In genomic region chr11:9613830-9614762, GRCh38 we compare ENCODE assay signal across 8 cellular contexts.
DNase-seq lines count a peak whose midpoint lies in the region; ATAC-seq and TF ChIP-seq lines count a peak whose summit lies in the region.

No MANE protein-coding gene starts in this region.

- peaks cover 13% of the 10 kb centered on the region for H3K4me1 ChIP-seq in effector memory CD4-positive, alpha-beta T cell (ENCODE audit: control insufficient read depth, insufficient read depth, low read length, poor library complexity, severe bottlenecking)

- DNase-seq in C1 segment of cervical spinal cord (lab: John Stamatoyannopoulos, UW) = peak; percentile 22 to 87 (median 76)
- peak; percentile 77 for DNase-seq in NCI-H82 (lab: John Stamatoyannopoulos, UW)
- DNase-seq in activated CD8-positive, alpha-beta memory T cell treated with anti-CD3 and anti-CD28 coated beads for 4 hours (ENCODE audit: low read depth in 2 of 2) = peak; percentile 84 to 86
- peak; percentile 84 to 88 (median 86) for DNase-seq in effector memory CD4-positive, alpha-beta T cell
- DNase-seq in memory B cell (ENCODE audit: low spot score in 2 of 2) = peak; percentile 94 to 95
- DNase-seq in stimulated activated CD8-positive, alpha-beta memory T cell treated with anti-CD3 and anti-CD28 coated beads, Interleukin-12 subunit alpha, Interleukin-12 subunit beta, amount 100 ng/mL, for 24 hours (ENCODE audit: extremely low read depth) = peak; percentile 78

- ATAC-seq in HG03342 (IDR thresholded peaks at IDR 0.05; ENCODE audit: unreplicated experiment) (peak; percentile 66), memory B cell (ENCODE audit: low read depth) (peak; percentile 70)

- no peaks in the 10 kb centered on the region for H3K27me3 Mint-ChIP-seq in memory B cell

- peak overlapping the region; percentile 63 for H3K4me3 ChIP-seq in effector memory CD4-positive, alpha-beta T cell (ENCODE audit: insufficient read depth, low read depth, low read length, poor library complexity, severe bottlenecking)

- H3K27ac Mint-ChIP-seq in memory B cell = peak overlapping the region; percentile 98

- H3K9me3 ChIP-seq in effector memory CD4-positive, alpha-beta T cell (ENCODE audit: control insufficient read depth, low read length) = no peaks in the 10 kb centered on the region

- H3K27me3 ChIP-seq in effector memory CD4-positive, alpha-beta T cell (replicated peaks; ENCODE audit: control insufficient read depth, insufficient read depth, low read length, poor library complexity, severe bottlenecking) = no peaks in the 10 kb centered on the region

- no peaks in the 10 kb centered on the region for H3K36me3 ChIP-seq in effector memory CD4-positive, alpha-beta T cell (ENCODE audit: control insufficient read depth, insufficient read depth, low read length)

- peak; percentile 18 for TF ChIP-seq POLR2A in GM19099 (IDR thresholded peaks at IDR 0.05; ENCODE audit: extremely low read depth, insufficient read length, low read depth)

- peak overlapping the region; percentile 93 for H3K27ac ChIP-seq in effector memory CD4-positive, alpha-beta T cell (ENCODE audit: insufficient read depth, low read length, poor library complexity, severe bottlenecking)

- peaks cover 49% of the 10 kb centered on the region for H3K4me1 Mint-ChIP-seq in memory B cell

- H3K4me3 Mint-ChIP-seq in memory B cell = peak overlapping the region; percentile 90

- H3K36me3 Mint-ChIP-seq in memory B cell = peaks cover 6% of the 10 kb centered on the region

- no peaks in the 10 kb centered on the region for H3K9me3 Mint-ChIP-seq in memory B cell

Comparison
In these comparisons a context has a peak if more than half of its experiments do, and no peak if none do; other contexts are left out.
1. Peak in every context shown above with its lines: DNase-seq, ATAC-seq, H3K4me3 ChIP-seq and H3K27ac ChIP-seq.